In the genomic region with DNA sequence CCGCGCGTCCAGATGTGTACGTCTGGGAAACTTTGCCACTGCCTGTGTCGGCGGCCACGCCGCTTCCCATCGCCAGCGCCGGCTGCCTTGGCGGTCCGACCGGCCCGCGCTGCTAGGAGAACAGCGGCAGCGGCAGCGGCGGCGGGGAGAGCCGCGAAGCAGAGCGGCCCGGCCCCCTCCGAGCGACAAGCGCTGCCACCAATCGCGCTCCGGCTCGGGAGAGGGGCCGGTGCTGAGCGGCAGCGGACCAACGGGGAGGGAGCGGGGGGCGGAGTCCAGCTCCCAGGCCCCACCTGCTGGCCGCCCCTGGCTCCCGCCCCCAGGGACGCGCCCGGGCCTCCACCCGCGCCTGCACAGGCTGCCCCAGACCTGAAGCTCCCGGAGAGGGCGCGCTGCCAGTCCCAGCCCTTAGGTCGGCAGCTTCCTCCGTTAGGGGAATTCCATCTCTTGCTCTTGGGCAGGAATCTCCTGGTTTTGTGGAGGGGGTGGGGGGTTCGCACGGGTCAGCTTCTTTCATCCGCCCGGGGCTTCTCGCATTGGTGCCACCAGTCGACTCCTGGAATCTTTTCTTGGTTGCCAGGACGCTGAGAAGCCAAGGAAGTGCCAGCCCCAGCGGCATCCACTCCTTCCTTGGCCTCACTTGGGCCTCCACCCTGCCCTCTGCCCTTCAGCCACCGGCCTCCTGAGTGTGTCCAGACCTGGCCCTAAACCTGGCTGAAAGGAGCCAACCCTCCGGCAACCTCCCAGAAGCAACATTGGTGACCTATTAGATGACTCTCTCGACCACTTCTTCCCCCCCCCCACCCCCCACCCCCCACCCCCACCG, we compare ENCODE assay signal across 8 cellular contexts. TPM values are rescaled to one million over a fixed set of nuclear protein-coding genes. Genes with fewer than 3 reads are reported as not detected.
DNase-seq lines count a peak whose midpoint lies in the region; ATAC-seq and TF ChIP-seq lines count a peak whose summit lies in the region.

TSS of gene GALNT18 (minus strand) at position 125 of the 826 bp plus-strand sequence.

- H3K27me3 ChIP-seq in heart right ventricle (peaks cover 0 to 37% (median 0%) of the 10 kb centered on the region in 7 donors), upper lobe of left lung (peaks cover 0 to 6% (median 0%) of the 10 kb centered on the region in 4 donors)

- DNase-seq in NCI-H1092 (lab: John Stamatoyannopoulos, UW) (peak; percentile 92), SKM-1 treated with dmso at 0.1 percent for 144 hours (lab: John Stamatoyannopoulos, UW; ENCODE audit: unreplicated experiment) (peak; percentile 94), amniotic stem cell (lab: John Stamatoyannopoulos, UW) (peak; percentile 64), heart right ventricle (peak; percentile 93 to 94), posterior vena cava (ENCODE audit: low spot score) (peak; percentile 96), upper lobe of left lung (peak; percentile 94 to 98)

- H3K36me3 ChIP-seq in heart right ventricle: no peaks in the 10 kb centered on the region
- H3K36me3 ChIP-seq in upper lobe of left lung: no peaks in the 10 kb centered on the region

- peak in 3 of 4 donors; percentile 42 to 89 (median 82) for TF ChIP-seq POLR2A in upper lobe of left lung (IDR thresholded peaks at IDR 0.05)

- 4 to 5% methylated on average over 59 to 62 of the region's 62 CpGs for WGBS in heart right ventricle, 2 donors
- 8 to 15% methylated on average over 4 to 29 of the region's 62 CpGs for WGBS in upper lobe of left lung, 2 donors

- no peak for TF ChIP-seq EP300 in upper lobe of left lung (IDR thresholded peaks at IDR 0.05)

- TF ChIP-seq CTCF in GM12873 (IDR thresholded peaks at IDR 0.05; ENCODE audit: insufficient read depth, low read depth, low read length, missing control alignments) (peak; percentile 34), heart right ventricle (IDR thresholded peaks at IDR 0.05) (peak; percentile 40 to 73 (median 57)), upper lobe of left lung (IDR thresholded peaks at IDR 0.05) (peak; percentile 32 to 89 (median 76))

- H3K27ac ChIP-seq in heart right ventricle (peak within 1 kb of the TSS; percentile 24 to 88 (median 81)), upper lobe of left lung (peak within 1 kb of the TSS; percentile 76 to 89 (median 86))

- H3K4me1 ChIP-seq in heart right ventricle (peaks cover 0 to 55% (median 16%) of the 10 kb centered on the region in 9 donors), upper lobe of left lung (peaks cover 7 to 30% (median 16%) of the 10 kb centered on the region in 4 donors)

- ATAC-seq in HG02610 (IDR thresholded peaks at IDR 0.05; ENCODE audit: unreplicated experiment) (peak; percentile 99), heart right ventricle (peak; percentile 93 to 98 (median 96)), upper lobe of left lung (ENCODE audit: low FRiP score in 2 of 2) (peak; percentile 96 to 98)

- no peaks in the 10 kb centered on the region for H3K9me3 ChIP-seq in heart right ventricle
- no peaks in the 10 kb centered on the region for H3K9me3 ChIP-seq in upper lobe of left lung

- H3K4me3 ChIP-seq in heart right ventricle: peak within 1 kb of the TSS; percentile 70 to 92 (median 78)
- H3K4me3 ChIP-seq in upper lobe of left lung: peak within 1 kb of the TSS; percentile 62 to 80 (median 69)

- intact Hi-C loops in heart right ventricle (cut with DNase I) (loop anchor here in 7 of 10 donors (2.0 to 10.0 kb wide), 10 partner anchors 83 to 687 kb away; no protein-coding TSS in a partner anchor), posterior vena cava (cut with DNase I) (loop anchor here (5.0 to 10.0 kb wide), 2 partner anchors 160 to 587 kb away; no protein-coding TSS in a partner anchor)

RNA-seq across cellular contexts. Expression of gene GALNT18, which starts in this region (rescaled TPM):
- 10 to 100 TPM in 9 of 10 donors, 1 to 10 TPM in 1; 9.8 to 29.0 (median 15.6) TPM for total RNA-seq in heart right ventricle
- polyA plus RNA-seq in heart right ventricle: 10 to 100 TPM in 1 of 2 donors, 1 to 10 TPM in 1; 7.0 to 28.8 TPM
- total RNA-seq in posterior vena cava: 10 to 100 TPM; 21.4 to 28.0 TPM
- 100 to 1,000 TPM in 1 of 6 donors, 10 to 100 TPM in 5; 48.2 to 115 (median 61.8) TPM for total RNA-seq in upper lobe of left lung

Comparison
In these comparisons a context has a peak if more than half of its experiments do, and no peak if none do; other contexts are left out.
1. Peak in every context shown above with its lines: DNase-seq, ATAC-seq, H3K4me3 ChIP-seq and H3K27ac ChIP-seq.